ENCODE assay signal across 1 cellular context in genomic region chr16:54153240-54153934, GRCh38.
TF ChIP-seq lines count a peak whose summit lies in the region.

No MANE protein-coding gene starts in this region.

TF ChIP-seq in HepG2, 621 proteins besides CTCF, POLR2A, EP300 and RAD21 (continued from another document):
- TF ChIP-seq ZNF687 (CRISPR knock-in tag; IDR thresholded peaks at IDR 0.05) (peak; percentile 61), ZNF75D (CRISPR knock-in tag; IDR thresholded peaks at IDR 0.05; ENCODE audit: borderline replicate concordance) (no peak), SKI (IDR thresholded peaks at IDR 0.05; ENCODE audit: partially characterized antibody) (no peak), ZNF704 (CRISPR knock-in tag; IDR thresholded peaks at IDR 0.05; ENCODE audit: borderline replicate concordance) (no peak), E2F2 (CRISPR knock-in tag; IDR thresholded peaks at IDR 0.05; ENCODE audit: borderline replicate concordance) (no peak), ZNF580 (CRISPR knock-in tag; IDR thresholded peaks at IDR 0.05; ENCODE audit: borderline replicate concordance, low read depth) (no peak), ZFY (CRISPR knock-in tag; IDR thresholded peaks at IDR 0.05) (no peak), ZNF317 (CRISPR knock-in tag; IDR thresholded peaks at IDR 0.05) (no peak), FOXP1 (IDR thresholded peaks at IDR 0.05) (no peak), FOXP1 (CRISPR knock-in tag; IDR thresholded peaks at IDR 0.05) (peak; percentile 33; the same call in 1 of the 2 replicates), GMEB1 (CRISPR knock-in tag; IDR thresholded peaks at IDR 0.05; ENCODE audit: borderline replicate concordance) (0 out of 2 replicates have a peak, but pooled peaks have one; percentile 26), ZNF737 (CRISPR knock-in tag; IDR thresholded peaks at IDR 0.05; ENCODE audit: borderline replicate concordance) (no peak), ZNF446 (CRISPR knock-in tag; IDR thresholded peaks at IDR 0.05) (no peak), DMTF1 (CRISPR knock-in tag; IDR thresholded peaks at IDR 0.05) (no peak), POLR2G (IDR thresholded peaks at IDR 0.05; ENCODE audit: low read depth, low read length) (no peak)
TF ChIP-seq in HepG2: peak in this region for 21.
